8 cellular contexts compared by ENCODE assay signal in genomic region chr7:45917658-45918057, GRCh38. TPM values are rescaled to one million over a fixed set of nuclear protein-coding genes. Genes with fewer than 3 reads are reported as not detected.
DNase-seq lines count a peak whose midpoint lies in the region; ATAC-seq and TF ChIP-seq lines count a peak whose summit lies in the region.

No MANE protein-coding gene starts in this region.

- H3K27ac ChIP-seq in KMS-11 = no peak overlapping the region

- peak; percentile 97 for TF ChIP-seq CTCF in KMS-11 (conservative IDR thresholded peaks at IDR 0.05; ENCODE audit: low read depth, low read length)

- no peak overlapping the region for H3K4me3 ChIP-seq in KMS-11 (IDR thresholded peaks at IDR 0.05; ENCODE audit: insufficient read depth, low read depth, low read length)
- H3K4me3 ChIP-seq in adipocyte (ENCODE audit: low read length) = peak overlapping the region; percentile 82

- H3K9me3 ChIP-seq in adipocyte (ENCODE audit: control insufficient read depth, low read length) = no peaks in the 10 kb centered on the region

- H2AFZ ChIP-seq in KMS-11 (ENCODE audit: low read depth) = 0 out of 2 replicates have a peak overlapping the region, but pooled peaks have one; percentile 3

- H3K9ac ChIP-seq in KMS-11 (no peak overlapping the region), adipocyte (ENCODE audit: low read length) (peak overlapping the region; percentile 71)

- H3K79me2 ChIP-seq in KMS-11 (ENCODE audit: insufficient read depth, low read depth) = no peaks in the 10 kb centered on the region

- H3K36me3 ChIP-seq in KMS-11 (ENCODE audit: insufficient read depth) (no peaks in the 10 kb centered on the region), adipocyte (ENCODE audit: control insufficient read depth, insufficient read depth, low read length, severe bottlenecking) (peaks cover 45% of the 10 kb centered on the region)

- H3K4me2 ChIP-seq in KMS-11 = peak overlapping the region; percentile 2; the same call in 1 of the 2 replicates

- peaks cover 24% of the 10 kb centered on the region for H3K4me1 ChIP-seq in KMS-11 (ENCODE audit: low read depth, poor library complexity, severe bottlenecking)
- peaks cover 44% of the 10 kb centered on the region for H3K4me1 ChIP-seq in adipocyte (ENCODE audit: control insufficient read depth, insufficient read depth, low read length)

- intact Hi-C loops in left cardiac atrium (cut with DNase I) = loop anchor here (1.0 to 10.0 kb wide), 3 partner anchors 1263 to 1317 kb away; no protein-coding TSS in a partner anchor

- DNase-seq in DMS153 (lab: John Stamatoyannopoulos, UW) = peak; percentile 27
- DNase-seq in adipocyte (ENCODE audit: low read depth) = peak; percentile 91
- DNase-seq in left cardiac atrium = peak; percentile 84
- DNase-seq in retina = peak; percentile 85

- no peaks in the 10 kb centered on the region; the same call in 1 of the 2 replicates for H3K27me3 ChIP-seq in KMS-11 (ENCODE audit: insufficient read depth, low read depth)
- H3K27me3 ChIP-seq in adipocyte (replicated peaks; ENCODE audit: control insufficient read depth, insufficient read depth, low read length) = no peaks in the 10 kb centered on the region

- ATAC-seq in GM21381 (IDR thresholded peaks at IDR 0.05; ENCODE audit: unreplicated experiment) (peak; percentile 60), SK-N-SH treated with all-trans-retinoic acid at 6 μM for 48 hours (peak; percentile 71), left cardiac atrium (peak; percentile 54 to 56), GM21619 (IDR thresholded peaks at IDR 0.05; ENCODE audit: unreplicated experiment) (no peak)

- H4K20me1 ChIP-seq in KMS-11 (ENCODE audit: insufficient read depth) = no peaks in the 10 kb centered on the region

TF ChIP-seq in SK-N-SH treated with all-trans-retinoic acid at 6 μM for 48 hours, 23 proteins besides CTCF, POLR2A, EP300 and RAD21:
- TF ChIP-seq TCF4 (CRISPR knock-in tag; IDR thresholded peaks at IDR 0.05; ENCODE audit: borderline replicate concordance) = no peak
- no peak for TF ChIP-seq ZFP30 (CRISPR knock-in tag; IDR thresholded peaks at IDR 0.05)
- TF ChIP-seq SNAI2 (CRISPR knock-in tag; IDR thresholded peaks at IDR 0.05) = no peak

RNA-seq across cellular contexts. Expression of gene IGFBP3, which starts 3.4 kb away (rescaled TPM):
- 10 to 100 TPM; 37.5 to 75.4 TPM for total RNA-seq in left cardiac atrium

RNA-seq across cellular contexts. Expression of gene IGFBP1, which starts 29.4 kb away (rescaled TPM):
- total RNA-seq in left cardiac atrium = not detected

RNA-seq across cellular contexts. Expression of gene CCDC201, which starts 44.8 kb away (rescaled TPM):
- total RNA-seq in left cardiac atrium = not detected

Comparison
In these comparisons a context has a peak if more than half of its experiments do, and no peak if none do; other contexts are left out.
1. DNase-seq: peak in every context shown above with its lines; median percentile 91 in adipocyte; 85 in retina; 84 in left cardiac atrium; 27 in DMS153.